Comparison of ENCODE assay signal across 8 cellular contexts in the genomic region with DNA sequence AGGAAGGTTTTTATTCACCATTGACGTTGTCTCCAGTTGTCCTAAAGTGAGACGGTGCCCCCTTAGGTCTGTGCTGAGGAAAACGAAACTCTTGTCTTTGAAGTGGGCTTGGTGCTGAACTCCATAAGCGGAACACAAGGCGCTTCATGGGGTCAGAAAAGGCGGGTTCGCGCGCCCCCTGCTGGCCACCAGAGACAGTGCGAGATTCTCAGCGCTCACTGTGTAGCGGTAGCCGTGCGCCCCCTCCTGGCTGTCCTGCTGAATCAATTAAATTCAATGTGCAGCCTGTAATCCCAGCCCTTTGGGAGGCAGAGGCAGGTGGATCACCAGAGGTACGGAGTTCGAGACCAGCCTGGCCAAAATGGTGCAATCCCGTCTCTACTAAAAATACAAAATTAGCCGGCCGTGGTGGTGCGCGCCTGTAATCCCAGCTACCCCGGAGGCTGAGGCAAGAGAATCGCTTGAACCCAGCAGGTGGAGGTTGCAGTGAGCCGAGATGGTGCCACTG.
DNase-seq lines count a peak whose midpoint lies in the region; ATAC-seq and TF ChIP-seq lines count a peak whose summit lies in the region.

No MANE protein-coding gene starts in this region.

- H3K27ac Mint-ChIP-seq in effector memory CD8-positive, alpha-beta T cell: no peak overlapping the region

- no peaks in the 10 kb centered on the region for H3K9me3 ChIP-seq in mucosa of descending colon

- no peaks in the 10 kb centered on the region for H3K27me3 Mint-ChIP-seq in effector memory CD8-positive, alpha-beta T cell

- DNase-seq in Caki2 (ENCODE audit: low read depth) (peak; percentile 57), HUDEP-2 (lab: John Stamatoyannopoulos, UW; ENCODE audit: unreplicated experiment in 76 of 76) (peak in 67 of 76 experiments; percentile 1 to 72 (median 46)), NOMO-1 treated with DMSO at 0.1 percent for 48 hours (lab: John Stamatoyannopoulos, UW; ENCODE audit: unreplicated experiment) (peak; percentile 62), mucosa of descending colon (peak; percentile 84 to 90 (median 85))
- DNase-seq in activated CD8-positive, alpha-beta memory T cell treated with anti-CD3 and anti-CD28 coated beads for 4 hours (ENCODE audit: low read depth in 2 of 2): peak; percentile 65 to 72
- peak; percentile 80 to 81 (median 80) for DNase-seq in effector memory CD8-positive, alpha-beta T cell
- peak; percentile 68 to 76 for DNase-seq in stimulated activated CD8-positive, alpha-beta memory T cell treated with anti-CD3 and anti-CD28 coated beads, Interleukin-4, amount 100 ng/mL, for 4 hours (ENCODE audit: low read depth in 2 of 2, low spot score in 1 of 2)

- no peaks in the 10 kb centered on the region for H3K4me1 ChIP-seq in mucosa of descending colon (ENCODE audit: low read depth)

- no peaks in the 10 kb centered on the region for H3K36me3 ChIP-seq in mucosa of descending colon (ENCODE audit: low read depth)

- H3K4me3 Mint-ChIP-seq in effector memory CD8-positive, alpha-beta T cell: peak overlapping the region; percentile 48 to 56

- no peak overlapping the region for H3K4me3 ChIP-seq in mucosa of descending colon

- in situ Hi-C loops in Caki2 (cut with HindIII; ENCODE audit: low pct_unique_long_range_greater_than_20kb, low sequenced_read_pairs): no loop called here

- no peaks in the 10 kb centered on the region for H3K9me3 Mint-ChIP-seq in effector memory CD8-positive, alpha-beta T cell

- peak; percentile 64 for TF ChIP-seq CTCF in mucosa of descending colon (IDR thresholded peaks at IDR 0.05)

- intact Hi-C loops in mucosa of descending colon (cut with DNase I, micrococcal nuclease): no loop called here

- ATAC-seq in GM21515 (IDR thresholded peaks at IDR 0.05; ENCODE audit: unreplicated experiment): peak; percentile 92
- peak; percentile 98 for ATAC-seq in effector memory CD8-positive, alpha-beta T cell (replicated peaks)
- peak; percentile 99 for ATAC-seq in mucosa of descending colon

- H3K4me1 Mint-ChIP-seq in effector memory CD8-positive, alpha-beta T cell (ENCODE audit: low read depth in 2 of 2): no peaks in the 10 kb centered on the region

- peaks cover 3% of the 10 kb centered on the region for H3K36me3 Mint-ChIP-seq in effector memory CD8-positive, alpha-beta T cell (ENCODE audit: insufficient read depth)
